Comparison of ENCODE assay signal across 9 cellular contexts in genomic region chr5:1386274-1386717, GRCh38. TPM values are rescaled to one million over a fixed set of nuclear protein-coding genes. Genes with fewer than 3 reads are reported as not detected.
DNase-seq lines count a peak whose midpoint lies in the region; ATAC-seq, FAIRE-seq and TF ChIP-seq lines count a peak whose summit lies in the region.
"Had no signal": no experiment of that assay in that cellular context is flagged by ENCODE, and none has a peak within 500 bp of the region (broad histone marks: within the 10 kb centered on the region; RNA-seq: fewer than 3 reads in every experiment).

No MANE protein-coding gene starts in this region.

- H3K4me1 ChIP-seq in astrocyte (ENCODE audit: insufficient read depth, low read length) (peaks cover 9% of the 10 kb centered on the region), iPS-18a (ENCODE audit: control insufficient read depth, low read depth, low read length) (no peaks in the 10 kb centered on the region)

- H3K27me3 Mint-ChIP-seq in CD14-positive monocyte (ENCODE audit: low read depth in 3 of 3) (peaks cover 38 to 43% (median 42%) of the 10 kb centered on the region in 3 donors), astrocyte (ENCODE audit: low read depth, unreplicated experiment) (peaks cover 76% of the 10 kb centered on the region)

- ATAC-seq in GM19455 (IDR thresholded peaks at IDR 0.05; ENCODE audit: unreplicated experiment), result peak; percentile 57

- TF ChIP-seq CTCF in CD14-positive monocyte (IDR thresholded peaks at IDR 0.05), result no peak
- no peak for TF ChIP-seq CTCF in astrocyte (IDR thresholded peaks at IDR 0.05; ENCODE audit: insufficient read depth, low read depth, low read length)

- intact Hi-C loops in CD14-positive monocyte (cut with micrococcal nuclease), result loop anchor here (10.0 kb wide), 2 partner anchors 139 to 259 kb away; partner anchors contain the start of gene LPCAT1 (in 1 of the 2)

- H3K4me3 Mint-ChIP-seq in CD14-positive monocyte (peak overlapping the region; percentile 90 to 98), astrocyte (ENCODE audit: unreplicated experiment) (peak overlapping the region; percentile 84)

- peak overlapping the region; percentile 87 for H2AFZ ChIP-seq in astrocyte (ENCODE audit: low read depth, low read length)

- H3K27me3 ChIP-seq in astrocyte (ENCODE audit: insufficient read depth, low read length), result peaks cover 20% of the 10 kb centered on the region
- H3K27me3 ChIP-seq in iPS-18a (ENCODE audit: control insufficient read depth, insufficient read depth, low read length), result peaks cover 60% of the 10 kb centered on the region

- no peaks in the 10 kb centered on the region for H3K79me2 ChIP-seq in astrocyte (ENCODE audit: insufficient read depth, low read length)

- H3K27ac ChIP-seq in astrocyte (ENCODE audit: low read depth, low read length) (no peak overlapping the region), iPS-18a (ENCODE audit: low read length) (no peak overlapping the region), skin epidermis (peak overlapping the region; percentile 41 to 97 (median 85))

- no peak for FAIRE-seq in astrocyte (lab: Jason Lieb, UNC)

- H3K9me3 Mint-ChIP-seq in CD14-positive monocyte, result peaks cover 1 to 11% (median 5%) of the 10 kb centered on the region in 7 donors
- H3K9me3 Mint-ChIP-seq in astrocyte (ENCODE audit: unreplicated experiment), result peaks cover 2% of the 10 kb centered on the region

- H3K4me1 Mint-ChIP-seq in CD14-positive monocyte, result peaks cover 22% of the 10 kb centered on the region
- H3K4me1 Mint-ChIP-seq in astrocyte (ENCODE audit: low read depth, unreplicated experiment), result peaks cover 1% of the 10 kb centered on the region

- peak overlapping the region; percentile 88 to 97 (median 94) for H3K27ac Mint-ChIP-seq in CD14-positive monocyte
- H3K27ac Mint-ChIP-seq in astrocyte (ENCODE audit: unreplicated experiment), result no peak overlapping the region

- H3K36me3 Mint-ChIP-seq in CD14-positive monocyte (peaks cover 0 to 5% of the 10 kb centered on the region in 2 donors), astrocyte (ENCODE audit: low read depth, unreplicated experiment) (no peaks in the 10 kb centered on the region)

- H3K9me3 ChIP-seq in astrocyte (ENCODE audit: insufficient read depth, low read depth, low read length), result peaks cover 3% of the 10 kb centered on the region
- no peaks in the 10 kb centered on the region for H3K9me3 ChIP-seq in iPS-18a (ENCODE audit: control insufficient read depth, low read depth, low read length)

- peak overlapping the region; percentile 56 for H3K4me3 ChIP-seq in astrocyte (ENCODE audit: insufficient read depth, low read depth, low read length)
- H3K4me3 ChIP-seq in iPS-18a (ENCODE audit: low read length), result peak overlapping the region; percentile 66
- peak overlapping the region; percentile 56 to 72 (median 64) for H3K4me3 ChIP-seq in skin epidermis

- no peaks in the 10 kb centered on the region for H3K36me3 ChIP-seq in astrocyte (ENCODE audit: insufficient read depth, low read length)
- H3K36me3 ChIP-seq in iPS-18a (ENCODE audit: control insufficient read depth, low read depth, low read length), result no peaks in the 10 kb centered on the region

- H3K9ac ChIP-seq in astrocyte (ENCODE audit: low read length) (peak overlapping the region; percentile 41), iPS-18a (ENCODE audit: low read length) (peak overlapping the region; percentile 45)

- peak overlapping the region; percentile 88 for H3K4me2 ChIP-seq in astrocyte (ENCODE audit: low read length)

- no peaks in the 10 kb centered on the region for H4K20me1 ChIP-seq in astrocyte (ENCODE audit: insufficient read depth, low read length)

- DNase-seq in CD14-positive monocyte (ENCODE audit: low spot score) (peak; percentile 49), HPDE6-E6E7 (ENCODE audit: extremely low spot score) (peak; percentile 17), SW480 (ENCODE audit: low spot score) (peak; percentile 71), astrocyte (ENCODE audit: low read depth) (peak; percentile 8), A172 (ENCODE audit: low spot score) (no peak)

RNA-seq across cellular contexts. Expression of gene CLPTM1L, which starts 41.4 kb away (rescaled TPM):
- 10 to 100 TPM; 14.1 to 35.0 TPM for polyA plus RNA-seq in CD14-positive monocyte
- total RNA-seq in astrocyte, result 131 TPM in 2 replicates
- 271 and 287 TPM in 2 replicates for total RNA-seq in A172 (2014; rRNA removed; shearing (Covaris generic))

RNA-seq across cellular contexts. Expression of gene SLC6A3, which starts 58.9 kb away (rescaled TPM):
- not detected for polyA plus RNA-seq in CD14-positive monocyte
- total RNA-seq in astrocyte, result 0.07 TPM in 2 replicates
- total RNA-seq in A172 (2014; rRNA removed; shearing (Covaris generic)), result not detected in 2 replicates
- total RNA-seq: NCI-H460 had no signal

Comparison
In these comparisons a context has a peak if more than half of its experiments do, and no peak if none do; other contexts are left out.
1. H3K27ac ChIP-seq: peak in skin epidermis (21 of 21); none in astrocyte (single experiment) and iPS-18a (single experiment).
2. Peak in every context shown above with its lines, with median percentiles within 50 percentile points of each other: H3K4me3 ChIP-seq.